ENCODE assay signal across 8 cellular contexts in genomic region chr9:22237497-22238363, GRCh38.
DNase-seq lines count a peak whose midpoint lies in the region; FAIRE-seq and TF ChIP-seq lines count a peak whose summit lies in the region.

No MANE protein-coding gene starts in this region.

- DNase-seq in Caki2 (ENCODE audit: low read depth) (peak; percentile 76), M059J (ENCODE audit: low read depth) (peak; percentile 96), choroid plexus epithelial cell (ENCODE audit: low read depth) (peak; percentile 93), neural progenitor cell (ENCODE audit: low spot score) (no peak), GM19239 (ENCODE audit: insufficient read length, low spot score) (no peak), foreskin melanocyte (no peak)
- no peak for DNase-seq in stimulated activated CD4-positive, alpha-beta T cell treated with anti-CD3 and anti-CD28 coated beads, Interleukin-1b, Interleukin-23, amount 100 ng/mL, for 48 hours
- DNase-seq in activated CD4-positive, alpha-beta memory T cell treated with anti-CD3 and anti-CD28 coated beads for 36 hours: no peak

- H3K36me3 Mint-ChIP-seq in neural progenitor cell: no peaks in the 10 kb centered on the region
- no peaks in the 10 kb centered on the region for H3K36me3 Mint-ChIP-seq in activated CD4-positive, alpha-beta memory T cell treated with anti-CD3 and anti-CD28 coated beads for 36 hours

- H2AFZ ChIP-seq in neural progenitor cell (replicated peaks): peak overlapping the region; percentile 69

- in situ Hi-C loops in Caki2 (cut with HindIII; ENCODE audit: low pct_unique_long_range_greater_than_20kb, low sequenced_read_pairs): loop anchor here (25.0 kb wide), 1 partner anchor 425 kb away; the partner anchor contains the start of gene MTAP

- H4K20me1 ChIP-seq in neural progenitor cell (ENCODE audit: low read depth): no peaks in the 10 kb centered on the region

- H3K4me3 ChIP-seq in choroid plexus epithelial cell (ENCODE audit: low read depth, low read length) (no peak overlapping the region), neural progenitor cell (no peak overlapping the region)

- no peak overlapping the region for H3K27ac ChIP-seq in neural progenitor cell

- H3K27me3 ChIP-seq in neural progenitor cell: no peaks in the 10 kb centered on the region

- H3K36me3 ChIP-seq in neural progenitor cell: no peaks in the 10 kb centered on the region

- TF ChIP-seq CTCF in choroid plexus epithelial cell (conservative IDR thresholded peaks at IDR 0.05; ENCODE audit: low read depth, low read length): no peak
- no peak for TF ChIP-seq CTCF in neural progenitor cell (IDR thresholded peaks at IDR 0.05)

- CTCF ChIA-PET in activated CD4-positive, alpha-beta memory T cell treated with anti-CD3 and anti-CD28 coated beads for 36 hours (lab: Charles Lee): interaction anchor here (1.0 to 4.5 kb wide), 11 partner anchors 8 to 425 kb away, joined by 3 to 45 read pairs (median 6); partner anchors contain the start of gene CDKN2B

- no peaks in the 10 kb centered on the region for H3K9me3 ChIP-seq in neural progenitor cell (ENCODE audit: low read depth)

- no peaks in the 10 kb centered on the region for H3F3A ChIP-seq in neural progenitor cell (ENCODE audit: low read depth)

- no peak overlapping the region for H3K4me3 Mint-ChIP-seq in neural progenitor cell
- H3K4me3 Mint-ChIP-seq in activated CD4-positive, alpha-beta memory T cell treated with anti-CD3 and anti-CD28 coated beads for 36 hours: no peak overlapping the region

- H3K9ac ChIP-seq in neural progenitor cell: no peak overlapping the region

- no peaks in the 10 kb centered on the region for H3K27me3 Mint-ChIP-seq in neural progenitor cell (ENCODE audit: insufficient read depth, low read depth)
- H3K27me3 Mint-ChIP-seq in activated CD4-positive, alpha-beta memory T cell treated with anti-CD3 and anti-CD28 coated beads for 36 hours: peaks cover 20% of the 10 kb centered on the region

- H3K4me1 ChIP-seq in neural progenitor cell: no peaks in the 10 kb centered on the region

- H3K9me3 Mint-ChIP-seq in neural progenitor cell: peaks cover 4% of the 10 kb centered on the region
- H3K9me3 Mint-ChIP-seq in activated CD4-positive, alpha-beta memory T cell treated with anti-CD3 and anti-CD28 coated beads for 36 hours: no peaks in the 10 kb centered on the region

- POLR2A ChIA-PET in activated CD4-positive, alpha-beta memory T cell treated with anti-CD3 and anti-CD28 coated beads for 36 hours (lab: Charles Lee): no interaction called here

- peaks cover 12% of the 10 kb centered on the region for H3K4me1 Mint-ChIP-seq in neural progenitor cell
- H3K4me1 Mint-ChIP-seq in activated CD4-positive, alpha-beta memory T cell treated with anti-CD3 and anti-CD28 coated beads for 36 hours (ENCODE audit: low read depth): peaks cover 35% of the 10 kb centered on the region

- no peaks in the 10 kb centered on the region for H3K79me2 ChIP-seq in neural progenitor cell (ENCODE audit: low read depth)

- FAIRE-seq in GM19239 (lab: Jason Lieb, UNC): no peak

- H3K27ac Mint-ChIP-seq in neural progenitor cell: no peak overlapping the region
- H3K27ac Mint-ChIP-seq in activated CD4-positive, alpha-beta memory T cell treated with anti-CD3 and anti-CD28 coated beads for 36 hours: no peak overlapping the region

- intact Hi-C loops in activated CD4-positive, alpha-beta memory T cell treated with anti-CD3 and anti-CD28 coated beads for 36 hours (cut with micrococcal nuclease): loop anchor here (2.0 kb wide), 1 partner anchor 27 kb away; no protein-coding TSS in a partner anchor

- no peak overlapping the region for H3K4me2 ChIP-seq in neural progenitor cell

Comparison
In these comparisons a context has a peak if more than half of its experiments do, and no peak if none do; other contexts are left out.
1. DNase-seq: peak in Caki2 (single experiment), M059J (single experiment) and choroid plexus epithelial cell (single experiment); none in neural progenitor cell (single experiment), stimulated activated CD4-positive, alpha-beta T cell treated with anti-CD3 and anti-CD28 coated beads, Interleukin-1b, Interleukin-23, amount 100 ng/mL, for 48 hours (single experiment), activated CD4-positive, alpha-beta memory T cell treated with anti-CD3 and anti-CD28 coated beads for 36 hours (single experiment), GM19239 (single experiment) and foreskin melanocyte (single experiment).